21 cellular contexts compared by ENCODE assay signal in the genomic region with DNA sequence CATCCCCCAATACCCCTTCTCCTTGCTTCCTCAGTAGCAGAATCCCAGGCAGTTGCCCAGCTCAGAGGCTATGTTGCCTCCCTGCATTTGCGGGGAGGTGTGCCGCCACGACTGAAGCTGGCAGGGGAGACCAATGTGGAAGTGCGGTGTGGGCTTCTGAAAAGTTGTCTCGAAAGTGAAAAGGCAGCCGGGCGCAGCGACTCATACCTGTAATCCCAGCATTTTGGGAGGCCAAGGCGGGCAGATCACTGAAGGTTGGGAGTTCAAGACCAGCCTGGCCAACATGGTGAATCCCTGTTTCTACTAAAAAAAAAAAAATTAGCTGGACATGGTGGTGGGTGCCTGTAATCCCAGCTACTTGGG. TPM values are rescaled to one million over a fixed set of nuclear protein-coding genes. Genes with fewer than 3 reads are reported as not detected.
DNase-seq lines count a peak whose midpoint lies in the region; ATAC-seq lines count a peak whose summit lies in the region.
"Had no signal": no experiment of that assay in that cellular context is flagged by ENCODE, and none has a peak within 500 bp of the region (broad histone marks: within the 10 kb centered on the region; RNA-seq: fewer than 3 reads in every experiment).

No MANE protein-coding gene starts in this region.

- H2BK12ac ChIP-seq in neuronal stem cell (ENCODE audit: low read length), result no peak overlapping the region

- no peak overlapping the region for H3K4me3 ChIP-seq in neuronal stem cell (ENCODE audit: low read length in 2 of 2)
- no peak overlapping the region for H3K4me3 ChIP-seq in subcutaneous abdominal adipose tissue (ENCODE audit: low read depth in 1 of 5, low read length in 5 of 5)
- H3K4me3 ChIP-seq: GM23338, Peyer's patch had no signal

- no peak overlapping the region for H3K4ac ChIP-seq in neuronal stem cell (ENCODE audit: low read length)

- H3K36me3 ChIP-seq in neuronal stem cell (replicated peaks in 1 of 2; ENCODE audit: control insufficient read depth in 2 of 2, insufficient read depth in 2 of 2, low read length in 2 of 2) (no peaks in the 10 kb centered on the region), subcutaneous abdominal adipose tissue (ENCODE audit: control insufficient read depth in 5 of 5, insufficient read depth in 5 of 5, low read length in 5 of 5) (no peaks in the 10 kb centered on the region)
- H3K36me3 ChIP-seq: Peyer's patch had no signal

- peak overlapping the region; percentile 80 for H3K27ac Mint-ChIP-seq in activated T-cell treated with anti-CD3 and anti-CD28 coated beads, Interleukin-2, amount 50 U/mL, for 72 hours
- H3K27ac Mint-ChIP-seq in activated T-helper 17 cell treated with anti-CD3 and anti-CD28 coated beads, Interleukin-2, amount 50 U/mL, for 72 hours, result peak overlapping the region; percentile 93
- H3K27ac Mint-ChIP-seq: B cell, GM23338 had no signal

- H3K4me1 ChIP-seq in neuronal stem cell (ENCODE audit: control insufficient read depth in 2 of 2, insufficient read depth in 1 of 2, low read depth in 1 of 2, low read length in 2 of 2) (no peaks in the 10 kb centered on the region), subcutaneous abdominal adipose tissue (ENCODE audit: control insufficient read depth in 5 of 5, insufficient read depth in 5 of 5, low read length in 5 of 5) (peaks cover 5 to 52% (median 43%) of the 10 kb centered on the region in 5 donors)

- H3K36me3 Mint-ChIP-seq in activated T-cell treated with anti-CD3 and anti-CD28 coated beads, Interleukin-2, amount 50 U/mL, for 72 hours (ENCODE audit: insufficient read depth in 2 of 2), result peaks cover 0 to 1% of the 10 kb centered on the region in 2 donors
- peaks cover 7% of the 10 kb centered on the region for H3K36me3 Mint-ChIP-seq in activated T-cell treated with anti-CD3 and anti-CD28 coated beads, Interleukin-2, amount 50 U/mL, for 4 hours (ENCODE audit: insufficient read depth)
- peaks cover 58% of the 10 kb centered on the region for H3K36me3 Mint-ChIP-seq in activated T-helper 17 cell treated with anti-CD3 and anti-CD28 coated beads, Interleukin-2, amount 50 U/mL, for 72 hours (ENCODE audit: low read depth)

- H2AFZ ChIP-seq in neuronal stem cell (ENCODE audit: low read length), result no peak overlapping the region
- H2AFZ ChIP-seq: GM23338 had no signal

- H3K23ac ChIP-seq in neuronal stem cell (ENCODE audit: low read depth, low read length, poor library complexity), result no peak overlapping the region

- H3K9me3 ChIP-seq in neuronal stem cell (replicated peaks in 1 of 2; ENCODE audit: control insufficient read depth in 2 of 2, insufficient read depth in 1 of 2, low read depth in 1 of 2, low read length in 2 of 2) (no peaks in the 10 kb centered on the region), subcutaneous abdominal adipose tissue (ENCODE audit: control insufficient read depth in 5 of 5, low read length in 5 of 5) (no peaks in the 10 kb centered on the region)
- H3K9me3 ChIP-seq: Peyer's patch had no signal

- H3K4me3 Mint-ChIP-seq in activated T-cell treated with anti-CD3 and anti-CD28 coated beads, Interleukin-2, amount 50 U/mL, for 72 hours, result peak overlapping the region in 1 of 2 donors; percentile 48
- H3K4me3 Mint-ChIP-seq in activated T-cell treated with anti-CD3 and anti-CD28 coated beads, Interleukin-2, amount 50 U/mL, for 4 hours, result no peak overlapping the region
- peak overlapping the region; percentile 75 for H3K4me3 Mint-ChIP-seq in activated T-helper 17 cell treated with anti-CD3 and anti-CD28 coated beads, Interleukin-2, amount 50 U/mL, for 72 hours
- H3K4me3 Mint-ChIP-seq: B cell, GM23338 had no signal

- H2BK120ac ChIP-seq in neuronal stem cell (ENCODE audit: low read depth, low read length), result no peak overlapping the region

- H3K14ac ChIP-seq in neuronal stem cell (ENCODE audit: low read length), result no peak overlapping the region

- no peaks in the 10 kb centered on the region for H3K9me3 Mint-ChIP-seq in activated T-cell treated with anti-CD3 and anti-CD28 coated beads, Interleukin-2, amount 50 U/mL, for 72 hours
- H3K9me3 Mint-ChIP-seq in activated T-cell treated with anti-CD3 and anti-CD28 coated beads, Interleukin-2, amount 50 U/mL, for 4 hours, result no peaks in the 10 kb centered on the region
- H3K9me3 Mint-ChIP-seq in activated T-helper 17 cell treated with anti-CD3 and anti-CD28 coated beads, Interleukin-2, amount 50 U/mL, for 72 hours, result no peaks in the 10 kb centered on the region
- H3K9me3 Mint-ChIP-seq: GM23338 had no signal

- H3K27ac ChIP-seq in neuronal stem cell (replicated peaks; ENCODE audit: low read length) (no peak overlapping the region), subcutaneous abdominal adipose tissue (ENCODE audit: low read depth, low read length) (peak overlapping the region; percentile 59)
- H3K27ac ChIP-seq: Peyer's patch had no signal

- no peaks in the 10 kb centered on the region for H3K27me3 Mint-ChIP-seq in activated T-cell treated with anti-CD3 and anti-CD28 coated beads, Interleukin-2, amount 50 U/mL, for 72 hours (ENCODE audit: low read depth)
- no peaks in the 10 kb centered on the region for H3K27me3 Mint-ChIP-seq in activated T-cell treated with anti-CD3 and anti-CD28 coated beads, Interleukin-2, amount 50 U/mL, for 4 hours (ENCODE audit: low read depth)
- H3K27me3 Mint-ChIP-seq in activated T-helper 17 cell treated with anti-CD3 and anti-CD28 coated beads, Interleukin-2, amount 50 U/mL, for 72 hours, result no peaks in the 10 kb centered on the region
- H3K27me3 Mint-ChIP-seq: B cell had no signal

- H3K4me2 ChIP-seq in neuronal stem cell (ENCODE audit: insufficient read depth, low read length, poor library complexity, severe bottlenecking), result no peak overlapping the region
- H3K4me2 ChIP-seq: GM23338 had no signal

- H4K8ac ChIP-seq in neuronal stem cell (ENCODE audit: low read depth, low read length), result no peak overlapping the region

- no peak overlapping the region for H3K18ac ChIP-seq in neuronal stem cell (ENCODE audit: low read length)

- peaks cover 5% of the 10 kb centered on the region for H3K79me1 ChIP-seq in neuronal stem cell (ENCODE audit: low read depth, low read length)

- no peak overlapping the region for H2AK5ac ChIP-seq in neuronal stem cell (ENCODE audit: low read depth, low read length)

- DNase-seq in activated T-cell treated with anti-CD3 and anti-CD28 coated beads, Interleukin-2, amount 50 U/mL, for 72 hours, result no peak
- DNase-seq in activated T-cell treated with anti-CD3 and anti-CD28 coated beads, Interleukin-2, amount 50 U/mL, for 4 hours, result no peak
- DNase-seq in neuronal stem cell (ENCODE audit: low spot score) (no peak), germinal center (ENCODE audit: low spot score) (no peak), NCI-H524 treated with DMSO at 0.1 percent for 48 hours (lab: John Stamatoyannopoulos, UW) (no peak)
- DNase-seq: COR-L47; DMS 273 treated with DMSO at 0.1 percent for 48 hours; DMS79 treated with DMSO at 0.1 percent for 48 hours; HCEC 1CT; NCI-H1105; NCI-H146; NCI-H2029 treated with DMSO at 0.1 percent for 48 hours; NCI-H510A treated with DMSO at 0.1 percent for 48 hours; NCI-H774; NK-92 treated with Interleukin-12 subunit alpha and Interleukin-12 subunit beta, amount 100 ng/mL, for 24 hours; Peyer's patch had no signal

- H3K27me3 ChIP-seq in neuronal stem cell (ENCODE audit: control insufficient read depth in 3 of 3, insufficient read depth in 3 of 3, low read depth in 1 of 3, low read length in 3 of 3), result no peaks in the 10 kb centered on the region
- no peaks in the 10 kb centered on the region for H3K27me3 ChIP-seq in subcutaneous abdominal adipose tissue (ENCODE audit: control insufficient read depth in 5 of 5, insufficient read depth in 4 of 5, low read length in 5 of 5)
- H3K27me3 ChIP-seq: Peyer's patch had no signal

- no CpG with 5 or more reads among the region's 9 CpGs for WGBS in neuronal stem cell (ENCODE audit: extremely low coverage in 2 of 2, insufficient read length in 2 of 2, insufficient replicate concordance in 1 of 2), 2 donors

- H3K9ac ChIP-seq in neuronal stem cell (ENCODE audit: low read depth, low read length, poor library complexity) (peak overlapping the region; percentile 44), subcutaneous abdominal adipose tissue (ENCODE audit: low read length in 5 of 5) (no peak overlapping the region)

- no peak overlapping the region for H2BK5ac ChIP-seq in neuronal stem cell (ENCODE audit: low read length)

- ATAC-seq in activated T-cell treated with anti-CD3 and anti-CD28 coated beads, Interleukin-2, amount 50 U/mL, for 72 hours (replicated peaks in 1 of 2), result no peak
- ATAC-seq in activated T-cell treated with anti-CD3 and anti-CD28 coated beads, Interleukin-2, amount 50 U/mL, for 4 hours, result no peak
- ATAC-seq in activated T-helper 17 cell treated with anti-CD3 and anti-CD28 coated beads, Interleukin-2, amount 50 U/mL, for 72 hours (replicated peaks), result peak; percentile 3
- ATAC-seq in GM21529 (IDR thresholded peaks at IDR 0.05; ENCODE audit: unreplicated experiment), result no peak
- ATAC-seq: GM23338 had no signal

- H4K91ac ChIP-seq in neuronal stem cell (ENCODE audit: low read depth, low read length, poor library complexity), result no peak overlapping the region

- H2BK15ac ChIP-seq in neuronal stem cell (ENCODE audit: low read length), result no peak overlapping the region

- H3K4me1 Mint-ChIP-seq in activated T-cell treated with anti-CD3 and anti-CD28 coated beads, Interleukin-2, amount 50 U/mL, for 72 hours (ENCODE audit: low read depth), result peaks cover 41% of the 10 kb centered on the region
- H3K4me1 Mint-ChIP-seq in activated T-cell treated with anti-CD3 and anti-CD28 coated beads, Interleukin-2, amount 50 U/mL, for 4 hours (ENCODE audit: low read depth), result peaks cover 36% of the 10 kb centered on the region
- peaks cover 35% of the 10 kb centered on the region for H3K4me1 Mint-ChIP-seq in activated T-helper 17 cell treated with anti-CD3 and anti-CD28 coated beads, Interleukin-2, amount 50 U/mL, for 72 hours
- H3K4me1 Mint-ChIP-seq: GM23338 had no signal

RNA-seq across cellular contexts. Expression of gene PFKFB3, which starts 15.9 kb away (rescaled TPM):
- total RNA-seq in activated T-cell treated with anti-CD3 and anti-CD28 coated beads, Interleukin-2, amount 50 U/mL, for 72 hours, result 100 to 1,000 TPM; 120 to 153 TPM
- 10 to 100 TPM; 60.5 to 77.0 (median 68.8) TPM for total RNA-seq in activated T-cell treated with anti-CD3 and anti-CD28 coated beads, Interleukin-2, amount 50 U/mL, for 4 hours
- 100 to 1,000 TPM; 157 to 310 TPM for total RNA-seq in activated T-helper 17 cell treated with anti-CD3 and anti-CD28 coated beads, Interleukin-2, amount 50 U/mL, for 72 hours
- polyA plus RNA-seq in neuronal stem cell (2013, experiment 1 of 2), result 11.4 TPM
- polyA plus RNA-seq in neuronal stem cell (2013, experiment 2 of 2), result 11.8 TPM
